In genomic region chr19:42294471-42295137, GRCh38 we compare ENCODE assay signal across 27 cellular contexts. TPM values are rescaled to one million over a fixed set of nuclear protein-coding genes. Genes with fewer than 3 reads are reported as not detected.
"Had no signal": no experiment of that assay in that cellular context is flagged by ENCODE, and none has a peak within 500 bp of the region (broad histone marks: within the 10 kb centered on the region; RNA-seq: fewer than 3 reads in every experiment).

No MANE protein-coding gene starts in this region.

- H3K79me2 ChIP-seq: parathyroid adenoma had no signal

- H3K27me3 ChIP-seq: esophagus muscularis mucosa, foreskin keratinocyte, heart right ventricle, tibial nerve had no signal

- H3K27ac Mint-ChIP-seq: activated CD4-positive, alpha-beta T cell treated with anti-CD3 and anti-CD28 coated beads, Interleukin-2, amount 10 ng/mL, durations not matched to agents 7 days and 5 days; activated naive CD4-positive, alpha-beta T cell treated with anti-CD3 and anti-CD28 coated beads, Interleukin-2, amount 10 ng/mL, durations not matched to agents 7 days and 5 days; activated T-helper 1 cell treated with anti-CD3 and anti-CD28 coated beads, Interleukin-12 subunit alpha, Interleukin-12 subunit beta, Interleukin-2, Interleukin-4 antibody, amounts not matched to agents 30 ng/mL and 10 ng/mL and 1 ng/mL, durations not matched to agents 14 hours and 24 hours and 36 hours; T-helper 17 cell had no signal

- H2AFZ ChIP-seq: parathyroid adenoma had no signal

- H3K4me3 ChIP-seq: esophagus muscularis mucosa, heart right ventricle, mucosa of descending colon, psoas muscle, tibial nerve had no signal

- H3K4me1 ChIP-seq: heart right ventricle, parathyroid adenoma, psoas muscle, tibial nerve had no signal

- H3K27ac ChIP-seq: foreskin keratinocyte, heart right ventricle, parathyroid adenoma, psoas muscle had no signal

- DNase-seq: activated CD4-positive, alpha-beta T cell treated with anti-CD3 and anti-CD28 coated beads for 1 hour; activated CD4-positive, alpha-beta T cell treated with anti-CD3 and anti-CD28 coated beads, Interleukin-2, amount 10 ng/mL, durations not matched to agents 7 days and 5 days; activated effector memory CD4-positive, alpha-beta T cell treated with anti-CD3 and anti-CD28 coated beads, Interleukin-2, amount 50 U/mL, for 16 hours; activated naive CD4-positive, alpha-beta T cell treated with anti-CD3 and anti-CD28 coated beads, Interleukin-2, amount 10 ng/mL, durations not matched to agents 7 days and 5 days; activated T-cell treated with anti-CD3 and anti-CD28 coated beads for 4 hours; amygdala; dermis blood vessel endothelial cell; effector CD4-positive, alpha-beta T cell; foreskin keratinocyte; heart right ventricle; kidney glomerular epithelial cell; mucosa of descending colon; nucleus accumbens; stimulated activated CD4-positive, alpha-beta T cell treated with anti-CD3 and anti-CD28 coated beads, Interleukin-15, amount 100 ng/mL, for 24 hours; stimulated activated CD4-positive, alpha-beta T cell treated with anti-CD3 and anti-CD28 coated beads, Interleukin-2, amount 100 ng/mL, for 24 hours; stimulated activated naive CD4-positive, alpha-beta T cell treated with Interleukin-2 at 50 U/mL for 16 hours; T-helper 17 cell; T1000 had no signal

- H3K9me3 Mint-ChIP-seq: activated CD4-positive, alpha-beta T cell treated with anti-CD3 and anti-CD28 coated beads, Interleukin-2, amount 10 ng/mL, durations not matched to agents 7 days and 5 days; activated naive CD4-positive, alpha-beta T cell treated with anti-CD3 and anti-CD28 coated beads, Interleukin-2, amount 10 ng/mL, durations not matched to agents 7 days and 5 days; activated T-helper 1 cell treated with anti-CD3 and anti-CD28 coated beads, Interleukin-12 subunit alpha, Interleukin-12 subunit beta, Interleukin-2, Interleukin-4 antibody, amounts not matched to agents 30 ng/mL and 10 ng/mL and 1 ng/mL, durations not matched to agents 14 hours and 24 hours and 36 hours; nephron had no signal

- H3K27me3 Mint-ChIP-seq: activated CD4-positive, alpha-beta T cell treated with anti-CD3 and anti-CD28 coated beads, Interleukin-2, amount 10 ng/mL, durations not matched to agents 7 days and 5 days; activated naive CD4-positive, alpha-beta T cell treated with anti-CD3 and anti-CD28 coated beads, Interleukin-2, amount 10 ng/mL, durations not matched to agents 7 days and 5 days; T-helper 17 cell had no signal

- H3K4me3 Mint-ChIP-seq: activated CD4-positive, alpha-beta T cell treated with anti-CD3 and anti-CD28 coated beads, Interleukin-2, amount 10 ng/mL, durations not matched to agents 7 days and 5 days; activated naive CD4-positive, alpha-beta T cell treated with anti-CD3 and anti-CD28 coated beads, Interleukin-2, amount 10 ng/mL, durations not matched to agents 7 days and 5 days; activated T-helper 1 cell treated with anti-CD3 and anti-CD28 coated beads, Interleukin-12 subunit alpha, Interleukin-12 subunit beta, Interleukin-2, Interleukin-4 antibody, amounts not matched to agents 30 ng/mL and 10 ng/mL and 1 ng/mL, durations not matched to agents 14 hours and 24 hours and 36 hours; nephron; T-helper 17 cell had no signal

- H3K9me3 ChIP-seq: esophagus muscularis mucosa, heart right ventricle, mucosa of descending colon, psoas muscle, tibial nerve had no signal

- ATAC-seq: foreskin keratinocyte, left lobe of liver, mucosa of descending colon, psoas muscle, T-helper 17 cell had no signal

RNA-seq across cellular contexts. Expression of gene PRR19, which starts 7.3 kb away (rescaled TPM):
- total RNA-seq: mesenteric fat pad had no signal

RNA-seq across cellular contexts. Expression of gene TMEM145, which starts 18.5 kb away (rescaled TPM):
- total RNA-seq: activated CD4-positive, alpha-beta T cell treated with anti-CD3 and anti-CD28 coated beads, Interleukin-2, amount 10 ng/mL, durations not matched to agents 7 days and 5 days; dermis blood vessel endothelial cell; esophagus muscularis mucosa; foreskin keratinocyte; left lobe of liver; lung microvascular endothelial cell; mesenteric fat pad; T-helper 17 cell had no signal
